Comparison of ENCODE assay signal across 18 cellular contexts in genomic region chr2:239826376-239826775, GRCh38.
DNase-seq lines count a peak whose midpoint lies in the region; ATAC-seq lines count a peak whose summit lies in the region.
"Had no signal": no experiment of that assay in that cellular context is flagged by ENCODE, and none has a peak within 500 bp of the region (broad histone marks: within the 10 kb centered on the region; RNA-seq: fewer than 3 reads in every experiment).

No MANE protein-coding gene starts in this region.

- no peak overlapping the region for H3K4me3 Mint-ChIP-seq in activated T-cell treated with anti-CD3 and anti-CD28 coated beads, Interleukin-2, amount 50 U/mL, for 24 hours

- H3K4me1 Mint-ChIP-seq in activated T-cell treated with anti-CD3 and anti-CD28 coated beads, Interleukin-2, amount 50 U/mL, for 24 hours (ENCODE audit: low read depth) = no peaks in the 10 kb centered on the region

- no peak overlapping the region for H3K27ac ChIP-seq in substantia nigra (ENCODE audit: low read depth, low read length, poor library complexity, severe bottlenecking)
- H3K27ac ChIP-seq: 22Rv1, C4-2B had no signal

- H3K27ac Mint-ChIP-seq in activated T-cell treated with anti-CD3 and anti-CD28 coated beads, Interleukin-2, amount 50 U/mL, for 24 hours = no peak overlapping the region

- no peak for ATAC-seq in activated CD4-positive, CD25-positive, alpha-beta regulatory T cell treated with anti-CD3 and anti-CD28 coated beads, Interleukin-2, amount 50 U/mL, for 24 hours
- ATAC-seq in GM18873 (IDR thresholded peaks at IDR 0.05; ENCODE audit: low FRiP score, unreplicated experiment) = no peak

- peaks cover 14% of the 10 kb centered on the region for H3K27me3 Mint-ChIP-seq in activated T-cell treated with anti-CD3 and anti-CD28 coated beads, Interleukin-2, amount 50 U/mL, for 24 hours

- intact Hi-C loops in posterior vena cava (cut with DNase I) = loop anchor here in 1 of 2 donors (5.0 kb wide), 1 partner anchor 974 kb away; no protein-coding TSS in a partner anchor

- no peaks in the 10 kb centered on the region for H3K36me3 Mint-ChIP-seq in activated T-cell treated with anti-CD3 and anti-CD28 coated beads, Interleukin-2, amount 50 U/mL, for 24 hours (ENCODE audit: low read depth)

- DNase-seq in activated CD4-positive, CD25-positive, alpha-beta regulatory T cell treated with anti-CD3 and anti-CD28 coated beads, Interleukin-2, amount 50 U/mL, for 72 hours = peak; percentile 11
- peak; percentile 5 for DNase-seq in D341Med (ENCODE audit: low spot score)
- DNase-seq in islet precursor cell = peak; percentile 35
- peak; percentile 24 for DNase-seq in posterior vena cava (ENCODE audit: low spot score)
- no peak for DNase-seq in activated T-cell treated with anti-CD3 and anti-CD28 coated beads, Interleukin-2, amount 50 U/mL, for 24 hours
- DNase-seq in substantia nigra (lab: John Stamatoyannopoulos, UW) = no peak
- DNase-seq: AML-193; KG1; NCI-H1105 treated with DMSO at 0.1 percent for 48 hours; NCI-H1694; NCI-H2081 treated with DMSO at 0.1 percent for 48 hours; NCI-H510A; NCI-H748 treated with DMSO at 0.1 percent for 48 hours; NK-92 treated with Interleukin-12 subunit alpha and Interleukin-12 subunit beta, amount 100 ng/mL, for 24 hours had no signal

- H3K9me3 Mint-ChIP-seq in activated T-cell treated with anti-CD3 and anti-CD28 coated beads, Interleukin-2, amount 50 U/mL, for 24 hours = no peaks in the 10 kb centered on the region

Comparison
In these comparisons a context has a peak if more than half of its experiments do, and no peak if none do; other contexts are left out.
1. DNase-seq: peak in activated CD4-positive, CD25-positive, alpha-beta regulatory T cell treated with anti-CD3 and anti-CD28 coated beads, Interleukin-2, amount 50 U/mL, for 72 hours (single experiment), D341Med (single experiment), islet precursor cell (single experiment) and posterior vena cava (single experiment); none in activated T-cell treated with anti-CD3 and anti-CD28 coated beads, Interleukin-2, amount 50 U/mL, for 24 hours (single experiment) and substantia nigra (0 of 49).